In genomic region chr17:44752953-44753861, GRCh38 we compare ENCODE assay signal across 2 cellular contexts.
TF ChIP-seq lines count a peak whose summit lies in the region.

No MANE protein-coding gene starts in this region.

TF ChIP-seq in HEK293, 187 proteins besides CTCF, POLR2A, EP300 and RAD21:
- TF ChIP-seq ZNF335 (tag by site-specific recombination; conservative IDR thresholded peaks at IDR 0.05) (peak; percentile 34; the same call in 1 of the 2 replicates), ZNF768 (tag by site-specific recombination; IDR thresholded peaks at IDR 0.05) (0 out of 2 replicates have a peak, but pooled peaks have one; percentile 51), ZNF157 (tag by site-specific recombination; IDR thresholded peaks at IDR 0.05) (no peak), ELK4 (IDR thresholded peaks at IDR 0.05; ENCODE audit: borderline replicate concordance, low read depth, low read length) (no peak)
- TF ChIP-seq, protein P1, sequence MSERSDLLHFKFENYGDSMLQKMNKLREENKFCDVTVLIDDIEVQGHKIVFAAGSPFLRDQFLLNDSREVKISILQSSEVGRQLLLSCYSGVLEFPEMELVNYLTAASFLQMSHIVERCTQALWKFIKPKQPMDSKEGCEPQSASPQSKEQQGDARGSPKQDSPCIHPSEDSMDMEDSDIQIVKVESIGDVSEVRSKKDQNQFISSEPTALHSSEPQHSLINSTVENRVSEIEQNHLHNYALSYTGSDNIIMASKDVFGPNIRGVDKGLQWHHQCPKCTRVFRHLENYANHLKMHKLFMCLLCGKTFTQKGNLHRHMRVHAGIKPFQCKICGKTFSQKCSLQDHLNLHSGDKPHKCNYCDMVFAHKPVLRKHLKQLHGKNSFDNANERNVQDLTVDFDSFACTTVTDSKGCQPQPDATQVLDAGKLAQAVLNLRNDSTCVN (tag by site-specific recombination; optimal IDR thresholded peaks at IDR 0.05) = no peak

TF ChIP-seq in K562, 482 proteins besides CTCF, POLR2A, EP300 and RAD21:
- TF ChIP-seq ZFP36 (IDR thresholded peaks at IDR 0.05; ENCODE audit: low read depth, low read length, partially characterized antibody) = peak; percentile 63
- 0 out of 2 replicates have a peak, but pooled peaks have one; percentile 18 for TF ChIP-seq BCOR (IDR thresholded peaks at IDR 0.05)
- no peak for TF ChIP-seq DDX20 (tag; IDR thresholded peaks at IDR 0.05; ENCODE audit: low read depth)
- peak; percentile 60 for TF ChIP-seq POLR2G (IDR thresholded peaks at IDR 0.05; ENCODE audit: low read depth, low read length)
